In the genomic region with DNA sequence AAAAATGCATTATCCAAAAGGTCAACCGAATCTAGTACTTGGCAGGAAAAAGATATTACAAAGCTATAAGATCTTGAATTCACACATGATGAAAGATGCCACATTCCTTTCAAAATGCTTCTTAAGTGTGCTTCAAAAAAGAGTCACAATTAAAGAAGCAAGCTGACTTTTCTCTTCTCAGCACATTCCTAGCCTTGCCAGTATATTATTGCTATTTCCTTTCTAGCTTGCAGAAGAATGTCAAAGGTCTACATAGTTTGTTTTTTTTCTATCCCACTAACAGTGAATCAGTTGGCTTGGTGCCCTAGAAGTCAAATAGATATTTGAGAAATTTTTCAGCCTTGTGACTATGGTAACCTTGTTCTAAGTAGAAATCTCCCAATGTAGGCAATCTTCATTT, we compare ENCODE assay signal across 14 cellular contexts. TPM values are rescaled to one million over a fixed set of nuclear protein-coding genes. Genes with fewer than 3 reads are reported as not detected.
DNase-seq lines count a peak whose midpoint lies in the region; ATAC-seq and TF ChIP-seq lines count a peak whose summit lies in the region.
"Had no signal": no experiment of that assay in that cellular context is flagged by ENCODE, and none has a peak within 500 bp of the region (broad histone marks: within the 10 kb centered on the region; RNA-seq: fewer than 3 reads in every experiment).

No MANE protein-coding gene starts in this region.

- no peaks in the 10 kb centered on the region for H3K27me3 Mint-ChIP-seq in GM23338 (ENCODE audit: insufficient read depth, low read depth, poor library complexity)
- H3K27me3 Mint-ChIP-seq: activated naive CD4-positive, alpha-beta T cell treated with anti-CD3 and anti-CD28 coated beads, Interleukin-2, amount 50 U/mL, for 24 hours had no signal

- no peaks in the 10 kb centered on the region for H3K79me2 ChIP-seq in GM23338 (replicated peaks; ENCODE audit: insufficient read depth)
- H3K79me2 ChIP-seq in smooth muscle cell (ENCODE audit: low read depth) = no peaks in the 10 kb centered on the region

- peak overlapping the region; percentile 64 for H3K9ac ChIP-seq in adipocyte (ENCODE audit: low read length)
- no peak overlapping the region for H3K9ac ChIP-seq in smooth muscle cell (ENCODE audit: low read depth)

- H3K4me3 Mint-ChIP-seq in GM23338 = no peak overlapping the region
- H3K4me3 Mint-ChIP-seq: activated naive CD4-positive, alpha-beta T cell treated with anti-CD3 and anti-CD28 coated beads, Interleukin-2, amount 50 U/mL, for 24 hours had no signal

- H3K4me3 ChIP-seq in GM23338 (no peak overlapping the region), adipocyte (ENCODE audit: low read length) (peak overlapping the region; percentile 63), smooth muscle cell (no peak overlapping the region), ovary (no peak overlapping the region)

- H3K27me3 ChIP-seq in GM23338 (ENCODE audit: insufficient read depth) (no peaks in the 10 kb centered on the region), adipocyte (replicated peaks; ENCODE audit: control insufficient read depth, insufficient read depth, low read length) (no peaks in the 10 kb centered on the region), smooth muscle cell (ENCODE audit: low read depth) (no peaks in the 10 kb centered on the region), ovary (no peaks in the 10 kb centered on the region)

- no peak for ATAC-seq in GM23338
- no peak for ATAC-seq in HG02798 (IDR thresholded peaks at IDR 0.05; ENCODE audit: poor library complexity, unreplicated experiment)
- no peak for ATAC-seq in GM21737 (IDR thresholded peaks at IDR 0.05; ENCODE audit: unreplicated experiment)
- ATAC-seq: Panc1 had no signal

- H2AFZ ChIP-seq in GM23338 = no peak overlapping the region
- H2AFZ ChIP-seq in smooth muscle cell (ENCODE audit: low read depth) = peak overlapping the region; percentile 5

- H3K9me3 Mint-ChIP-seq in GM23338 = peaks cover under 1% of the 10 kb centered on the region; the same call in 1 of the 3 replicates

- no peaks in the 10 kb centered on the region for H3F3A ChIP-seq in GM23338 (replicated peaks; ENCODE audit: low read depth)
- peaks cover 5% of the 10 kb centered on the region for H3F3A ChIP-seq in smooth muscle cell (ENCODE audit: low read depth)

- H3K27ac Mint-ChIP-seq in GM23338 = peak overlapping the region; percentile 36; the same call in 1 of the 2 replicates
- H3K27ac Mint-ChIP-seq: activated naive CD4-positive, alpha-beta T cell treated with anti-CD3 and anti-CD28 coated beads, Interleukin-2, amount 50 U/mL, for 24 hours had no signal

- H3K9me3 ChIP-seq in adipocyte (ENCODE audit: control insufficient read depth, low read length) (no peaks in the 10 kb centered on the region), smooth muscle cell (replicated peaks; ENCODE audit: low read depth) (no peaks in the 10 kb centered on the region), ovary (no peaks in the 10 kb centered on the region)

- no peak overlapping the region for H3K4me2 ChIP-seq in GM23338
- H3K4me2 ChIP-seq in smooth muscle cell = peak overlapping the region; percentile 71

- intact Hi-C loops in ovary (cut with DNase I) = no loop called here

- H3K4me1 ChIP-seq in GM23338 (ENCODE audit: insufficient read depth) = peaks cover 32% of the 10 kb centered on the region
- H3K4me1 ChIP-seq in adipocyte (ENCODE audit: control insufficient read depth, insufficient read depth, low read length) = peaks cover 24% of the 10 kb centered on the region
- peaks cover 25% of the 10 kb centered on the region for H3K4me1 ChIP-seq in smooth muscle cell (ENCODE audit: low read depth)
- H3K4me1 ChIP-seq in ovary (ENCODE audit: insufficient read depth) = peaks cover 4% of the 10 kb centered on the region

- TF ChIP-seq POLR2A in ovary (IDR thresholded peaks at IDR 0.05) = no peak

- TF ChIP-seq CTCF in GM23338 (conservative IDR thresholded peaks at IDR 0.05; ENCODE audit: low read depth in 2 of 2) (no peak), smooth muscle cell (IDR thresholded peaks at IDR 0.05; ENCODE audit: borderline replicate concordance, insufficient read depth, poor library complexity, severe bottlenecking) (no peak), ovary (IDR thresholded peaks at IDR 0.05) (no peak)

- H3K27ac ChIP-seq in GM23338 (ENCODE audit: low read depth) (no peak overlapping the region), smooth muscle cell (ENCODE audit: low read depth) (peak overlapping the region; percentile 73), ovary (no peak overlapping the region)
- H3K27ac ChIP-seq: epithelial cell of prostate, HL-60 had no signal

- no peak for DNase-seq in GM23338 (ENCODE audit: low spot score)
- peak; percentile 90 for DNase-seq in adipocyte (ENCODE audit: low read depth)
- peak; percentile 70 for DNase-seq in glomerular visceral epithelial cell (ENCODE audit: extremely low spot score)
- DNase-seq in smooth muscle cell (lab: John Stamatoyannopoulos, UW; ENCODE audit: unreplicated experiment) = no peak
- no peak for DNase-seq in NCI-H1092 (lab: John Stamatoyannopoulos, UW)
- DNase-seq in ovary = no peak
- DNase-seq: activated CD4-positive, alpha-beta T cell treated with anti-CD3 and anti-CD28 coated beads for 4 hours; NCI-H1694 treated with DMSO at 0.1 percent for 48 hours had no signal

- WGBS in smooth muscle cell (ENCODE audit: low lambda C conversion rate) = 48% methylated on average over 1 of the region's 1 CpG
- 0 to 5% (median 2%) methylated on average over 1 of the region's 1 CpG for WGBS in ovary, 3 donors

- H3K4me1 Mint-ChIP-seq in GM23338 = peaks cover 47% of the 10 kb centered on the region
- H3K4me1 Mint-ChIP-seq: activated naive CD4-positive, alpha-beta T cell treated with anti-CD3 and anti-CD28 coated beads, Interleukin-2, amount 50 U/mL, for 24 hours had no signal

- H3K36me3 Mint-ChIP-seq in GM23338 (ENCODE audit: low read depth) = peaks cover 2% of the 10 kb centered on the region; the same call in 2 of the 3 replicates
- H3K36me3 Mint-ChIP-seq: activated naive CD4-positive, alpha-beta T cell treated with anti-CD3 and anti-CD28 coated beads, Interleukin-2, amount 50 U/mL, for 24 hours had no signal

- H3K36me3 ChIP-seq in GM23338 (ENCODE audit: insufficient read depth) (no peaks in the 10 kb centered on the region), adipocyte (ENCODE audit: control insufficient read depth, insufficient read depth, low read length, severe bottlenecking) (no peaks in the 10 kb centered on the region), smooth muscle cell (ENCODE audit: low read depth) (no peaks in the 10 kb centered on the region), ovary (no peaks in the 10 kb centered on the region)

- no peak for TF ChIP-seq EP300 in ovary (IDR thresholded peaks at IDR 0.05)

- H3K9me2 ChIP-seq in GM23338 (ENCODE audit: insufficient read depth) = no peaks in the 10 kb centered on the region; the same call in 1 of the 2 replicates

- H4K20me1 ChIP-seq in GM23338 (replicated peaks; ENCODE audit: insufficient read depth) = no peaks in the 10 kb centered on the region
- H4K20me1 ChIP-seq in smooth muscle cell (ENCODE audit: low read depth) = no peaks in the 10 kb centered on the region

TF ChIP-seq in GM23338, 12 proteins besides CTCF, POLR2A, EP300 and RAD21 (continues in another document):
- no peak for TF ChIP-seq STAT1 (IDR thresholded peaks at IDR 0.05; ENCODE audit: unreplicated experiment)

RNA-seq across cellular contexts. Expression of a gene that starts 56.8 kb away (rescaled TPM):
- 0.93 and 1.4 TPM in 2 replicates for total RNA-seq in GM23338 (2014; rRNA removed; shearing (Covaris generic))
- polyA plus RNA-seq in GM23338 (2016; fragmentation: Nextera tagmentation; extraction: Ambion mirVana) (0.17 and 0.36 TPM in 2 replicates), smooth muscle cell (0.08 and 0.18 TPM in 2 replicates), ovary (1 to 10 TPM; 1.5 to 7.7 TPM)
- total RNA-seq in smooth muscle cell (1.1 and 1.6 TPM in 2 replicates), ovary (10 to 100 TPM in 1 of 7 donors, 1 to 10 TPM in 6; 1.7 to 20.3 (median 6.1) TPM)

Comparison
In these comparisons a context has a peak if more than half of its experiments do, and no peak if none do; other contexts are left out.
1. DNase-seq: peak in adipocyte (single experiment) and glomerular visceral epithelial cell (single experiment); none in GM23338 (single experiment), smooth muscle cell (single experiment), NCI-H1092 (single experiment) and ovary (0 of 5).